Comparison of ENCODE assay signal across 19 cellular contexts in the genomic region with DNA sequence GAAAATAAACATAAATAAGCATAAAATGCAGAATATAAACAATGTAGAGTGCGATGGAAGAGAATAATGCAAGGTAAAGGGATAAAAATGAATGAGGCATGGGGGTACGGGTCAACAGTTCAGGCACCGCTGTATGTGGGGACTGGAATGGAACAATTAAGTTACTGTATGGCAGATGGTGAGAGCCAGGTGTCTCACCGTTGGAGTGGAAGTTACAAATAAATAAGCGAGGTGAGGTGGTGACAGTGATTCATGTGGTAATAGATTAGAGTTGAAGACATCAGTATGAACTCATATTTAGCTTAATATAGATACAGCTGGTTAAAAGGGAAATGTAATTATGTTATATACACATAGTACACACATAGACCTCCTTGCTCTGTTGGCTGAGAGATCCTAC. TPM values are rescaled to one million over a fixed set of nuclear protein-coding genes. Genes with fewer than 3 reads are reported as not detected.
DNase-seq lines count a peak whose midpoint lies in the region; ATAC-seq and TF ChIP-seq lines count a peak whose summit lies in the region.
"Had no signal": no experiment of that assay in that cellular context is flagged by ENCODE, and none has a peak within 500 bp of the region (broad histone marks: within the 10 kb centered on the region; RNA-seq: fewer than 3 reads in every experiment).

No MANE protein-coding gene starts in this region.

- H3K4me1 ChIP-seq in adipocyte (ENCODE audit: control insufficient read depth, insufficient read depth, low read length) (peaks cover 34% of the 10 kb centered on the region), upper lobe of right lung (peaks cover 4% of the 10 kb centered on the region)
- H3K4me1 ChIP-seq: A549 had no signal

- no peak for TF ChIP-seq CTCF in upper lobe of right lung (IDR thresholded peaks at IDR 0.05)

- intact Hi-C loops in activated CD4-positive, alpha-beta T cell treated with anti-CD3 and anti-CD28 coated beads, Interleukin-2, amount 10 ng/mL, durations not matched to agents 24 days and 14 days (cut with micrococcal nuclease): no loop called here
- intact Hi-C loops in upper lobe of right lung (cut with DNase I): no loop called here

- peak overlapping the region; percentile 89 for H3K9ac ChIP-seq in adipocyte (ENCODE audit: low read length)

- H3K36me3 ChIP-seq in adipocyte (ENCODE audit: control insufficient read depth, insufficient read depth, low read length, severe bottlenecking) (no peaks in the 10 kb centered on the region), upper lobe of right lung (no peaks in the 10 kb centered on the region)
- H3K36me3 ChIP-seq: cardiac muscle cell had no signal

- DNase-seq in activated CD4-positive, alpha-beta T cell treated with anti-CD3 and anti-CD28 coated beads, Interleukin-2, amount 10 ng/mL, durations not matched to agents 24 days and 14 days: peak; percentile 40
- no peak for DNase-seq in activated CD4-positive, alpha-beta T cell treated with anti-CD3 and anti-CD28 coated beads for 4 hours
- DNase-seq in NCI-H510A treated with DMSO at 0.1 percent for 48 hours (lab: John Stamatoyannopoulos, UW): peak; percentile 61
- DNase-seq in adipocyte (ENCODE audit: low read depth): no peak
- no peak for DNase-seq in upper lobe of right lung
- DNase-seq: activated CD4-positive, alpha-beta T cell treated with anti-CD3 and anti-CD28 coated beads for 36 hours; activated T-cell treated with anti-CD3 and anti-CD28 coated beads for 4 hours; CD4-positive, alpha-beta T cell; effector memory CD4-positive, alpha-beta T cell; naive thymus-derived CD4-positive, alpha-beta T cell; retina; RPMI8226 had no signal

- H3K9me3 Mint-ChIP-seq in activated CD4-positive, alpha-beta T cell treated with anti-CD3 and anti-CD28 coated beads, Interleukin-2, amount 10 ng/mL, durations not matched to agents 24 days and 14 days: no peaks in the 10 kb centered on the region
- H3K9me3 Mint-ChIP-seq: CD4-positive, alpha-beta T cell; naive thymus-derived CD4-positive, alpha-beta T cell; T-helper 2 cell treated with Interferon-gamma antibody and Interleukin-4, amounts not matched to agents 5 μg/mL and 100 μg/mL, for 36 hours had no signal

- H3K27me3 ChIP-seq in adipocyte (replicated peaks; ENCODE audit: control insufficient read depth, insufficient read depth, low read length) (no peaks in the 10 kb centered on the region), upper lobe of right lung (no peaks in the 10 kb centered on the region)
- H3K27me3 ChIP-seq: cardiac muscle cell had no signal

- H3K4me3 ChIP-seq in adipocyte (ENCODE audit: low read length): no peak overlapping the region
- no peak overlapping the region for H3K4me3 ChIP-seq in upper lobe of right lung
- H3K4me3 ChIP-seq: A549, cardiac muscle cell had no signal

- H3K9me3 ChIP-seq in adipocyte (ENCODE audit: control insufficient read depth, low read length) (no peaks in the 10 kb centered on the region), upper lobe of right lung (no peaks in the 10 kb centered on the region)
- H3K9me3 ChIP-seq: A549 had no signal

- ATAC-seq in upper lobe of right lung (no peak), GM21423 (IDR thresholded peaks at IDR 0.05; ENCODE audit: unreplicated experiment) (no peak), HG02678 (IDR thresholded peaks at IDR 0.05; ENCODE audit: unreplicated experiment) (no peak), HG03159 (IDR thresholded peaks at IDR 0.05; ENCODE audit: unreplicated experiment) (no peak)
- ATAC-seq: A549; activated CD4-positive, alpha-beta T cell treated with anti-CD3 and anti-CD28 coated beads for 36 hours; naive thymus-derived CD4-positive, alpha-beta T cell had no signal

- H3K27ac ChIP-seq in upper lobe of right lung: peak overlapping the region; percentile 14
- H3K27ac ChIP-seq: A549, cardiac muscle cell had no signal

- H3K4me3 Mint-ChIP-seq in activated CD4-positive, alpha-beta T cell treated with anti-CD3 and anti-CD28 coated beads, Interleukin-2, amount 10 ng/mL, durations not matched to agents 24 days and 14 days: no peak overlapping the region
- H3K4me3 Mint-ChIP-seq: activated CD4-positive, alpha-beta T cell treated with anti-CD3 and anti-CD28 coated beads for 36 hours; activated naive CD8-positive, alpha-beta T cell; CD4-positive, alpha-beta T cell; naive thymus-derived CD4-positive, alpha-beta T cell; T-helper 2 cell treated with Interferon-gamma antibody and Interleukin-4, amounts not matched to agents 5 μg/mL and 100 μg/mL, for 36 hours had no signal

- H3K27me3 Mint-ChIP-seq in activated CD4-positive, alpha-beta T cell treated with anti-CD3 and anti-CD28 coated beads, Interleukin-2, amount 10 ng/mL, durations not matched to agents 24 days and 14 days: no peaks in the 10 kb centered on the region
- H3K27me3 Mint-ChIP-seq: activated CD4-positive, alpha-beta T cell treated with anti-CD3 and anti-CD28 coated beads for 36 hours; activated naive CD8-positive, alpha-beta T cell; CD4-positive, alpha-beta T cell; naive thymus-derived CD4-positive, alpha-beta T cell had no signal

- H3K4me1 Mint-ChIP-seq in activated CD4-positive, alpha-beta T cell treated with anti-CD3 and anti-CD28 coated beads, Interleukin-2, amount 10 ng/mL, durations not matched to agents 24 days and 14 days: no peaks in the 10 kb centered on the region
- H3K4me1 Mint-ChIP-seq: activated CD4-positive, alpha-beta T cell treated with anti-CD3 and anti-CD28 coated beads for 36 hours had no signal

- H3K27ac Mint-ChIP-seq in activated CD4-positive, alpha-beta T cell treated with anti-CD3 and anti-CD28 coated beads, Interleukin-2, amount 10 ng/mL, durations not matched to agents 24 days and 14 days: no peak overlapping the region
- H3K27ac Mint-ChIP-seq: activated CD4-positive, alpha-beta T cell treated with anti-CD3 and anti-CD28 coated beads for 36 hours; activated naive CD8-positive, alpha-beta T cell; CD4-positive, alpha-beta T cell; naive thymus-derived CD4-positive, alpha-beta T cell; T-helper 2 cell treated with Interferon-gamma antibody and Interleukin-4, amounts not matched to agents 5 μg/mL and 100 μg/mL, for 36 hours had no signal

- H3K36me3 Mint-ChIP-seq in activated CD4-positive, alpha-beta T cell treated with anti-CD3 and anti-CD28 coated beads, Interleukin-2, amount 10 ng/mL, durations not matched to agents 24 days and 14 days (ENCODE audit: low read depth): peaks cover 1% of the 10 kb centered on the region

RNA-seq across cellular contexts. Expression of a gene that starts 2.2 kb away (rescaled TPM):
- total RNA-seq in activated CD4-positive, alpha-beta T cell treated with anti-CD3 and anti-CD28 coated beads, Interleukin-2, amount 10 ng/mL, durations not matched to agents 24 days and 14 days: not detected in 2 replicates
- 6.5 TPM for total RNA-seq in upper lobe of right lung
- total RNA-seq: activated CD4-positive, alpha-beta T cell treated with anti-CD3 and anti-CD28 coated beads for 36 hours; cardiac muscle cell; CD4-positive, alpha-beta T cell; naive thymus-derived CD4-positive, alpha-beta T cell had no signal

RNA-seq across cellular contexts. Expression of a gene that starts 22.1 kb away (rescaled TPM):
- not detected in 2 replicates for total RNA-seq in activated CD4-positive, alpha-beta T cell treated with anti-CD3 and anti-CD28 coated beads, Interleukin-2, amount 10 ng/mL, durations not matched to agents 24 days and 14 days
- 10.6 TPM for total RNA-seq in upper lobe of right lung
- total RNA-seq: activated CD4-positive, alpha-beta T cell treated with anti-CD3 and anti-CD28 coated beads for 36 hours; cardiac muscle cell had no signal

RNA-seq across cellular contexts. Expression of a gene that starts 55.8 kb away (rescaled TPM):
- not detected in 2 replicates for total RNA-seq in activated CD4-positive, alpha-beta T cell treated with anti-CD3 and anti-CD28 coated beads, Interleukin-2, amount 10 ng/mL, durations not matched to agents 24 days and 14 days
- total RNA-seq in upper lobe of right lung: 7.5 TPM
- total RNA-seq: activated CD4-positive, alpha-beta T cell treated with anti-CD3 and anti-CD28 coated beads for 36 hours; cardiac muscle cell; CD4-positive, alpha-beta T cell; naive thymus-derived CD4-positive, alpha-beta T cell had no signal

Comparison
In these comparisons a context has a peak if more than half of its experiments do, and no peak if none do; other contexts are left out.
1. DNase-seq: peak in activated CD4-positive, alpha-beta T cell treated with anti-CD3 and anti-CD28 coated beads, Interleukin-2, amount 10 ng/mL, durations not matched to agents 24 days and 14 days (single experiment) and NCI-H510A treated with DMSO at 0.1 percent for 48 hours (single experiment); none in activated CD4-positive, alpha-beta T cell treated with anti-CD3 and anti-CD28 coated beads for 4 hours (0 of 2), adipocyte (single experiment) and upper lobe of right lung (single experiment).
2. RNA of a gene that starts 22.1 kb away (total RNA-seq): 10.6 TPM in upper lobe of right lung (single experiment); not detected in activated CD4-positive, alpha-beta T cell treated with anti-CD3 and anti-CD28 coated beads, Interleukin-2, amount 10 ng/mL, durations not matched to agents 24 days and 14 days; every median in the first group is over 10 times any median in the second.